ENCODE assay signal across 8 cellular contexts in the genomic region with DNA sequence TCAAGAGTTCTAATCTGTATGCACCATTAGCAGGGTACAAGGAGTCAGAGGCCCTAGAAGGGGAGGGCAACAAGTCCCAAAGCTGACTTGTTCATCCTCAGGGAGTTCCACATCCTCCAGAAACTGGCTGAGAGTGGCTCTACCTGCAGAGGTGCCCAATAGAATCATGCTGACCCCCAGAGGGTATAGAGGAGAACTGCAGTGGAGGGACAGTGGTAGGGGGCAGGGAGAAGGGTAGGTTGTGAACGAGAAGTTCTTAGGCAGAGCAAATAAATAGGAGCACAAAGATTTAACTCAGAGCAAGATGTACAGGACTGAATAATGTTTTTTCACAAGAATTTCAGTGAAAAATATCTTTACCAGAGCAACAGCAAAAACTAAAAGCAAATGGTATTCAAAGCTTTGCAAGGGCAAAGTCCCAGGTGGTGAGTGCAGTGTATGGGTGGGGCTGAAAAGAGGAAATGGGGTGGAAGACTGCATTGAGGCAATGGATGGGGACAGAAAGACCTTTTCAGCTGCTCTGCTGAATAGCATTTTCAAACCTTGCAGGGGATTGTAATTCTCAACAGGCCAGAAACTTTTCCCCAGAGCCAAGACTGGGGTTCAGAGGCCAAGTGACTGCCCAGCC. TPM values are rescaled to one million over a fixed set of nuclear protein-coding genes. Genes with fewer than 3 reads are reported as not detected.
A peak's percentile ranks its signal among the peaks of the same experiment; 100 is the strongest.
DNase-seq lines count a peak whose midpoint lies in the region; ATAC-seq and TF ChIP-seq lines count a peak whose summit lies in the region.

No MANE protein-coding gene starts in this region.

- peak overlapping the region; percentile 31 for H3K4me3 Mint-ChIP-seq in Calu3 (ENCODE audit: low read depth, unreplicated experiment)
- H3K4me3 Mint-ChIP-seq in endothelial cell (ENCODE audit: unreplicated experiment) = no peak overlapping the region

- DNase-seq in Calu3 = peak; percentile 70
- peak; percentile 57 for DNase-seq in HT-29 (ENCODE audit: low spot score)
- peak; percentile 17 for DNase-seq in endothelial cell (ENCODE audit: low spot score)
- DNase-seq in EL = no peak
- DNase-seq in UCSD-AML1 (lab: John Stamatoyannopoulos, UW; ENCODE audit: unreplicated experiment) = no peak
- no peak for DNase-seq in C1 segment of cervical spinal cord (lab: John Stamatoyannopoulos, UW)
- no peak for DNase-seq in NCI-H524 treated with DMSO at 0.1 percent for 48 hours (lab: John Stamatoyannopoulos, UW)

- no peaks in the 10 kb centered on the region for H3K27me3 Mint-ChIP-seq in Calu3 (ENCODE audit: unreplicated experiment)
- H3K27me3 Mint-ChIP-seq in endothelial cell (ENCODE audit: unreplicated experiment) = peaks cover 1% of the 10 kb centered on the region

- peak; percentile 84 for TF ChIP-seq CTCF in Calu3 (IDR thresholded peaks at IDR 0.05; ENCODE audit: unreplicated experiment)
- peak; percentile 19 for TF ChIP-seq CTCF in endothelial cell (IDR thresholded peaks at IDR 0.05; ENCODE audit: unreplicated experiment)

- H3K9me3 Mint-ChIP-seq in Calu3 (ENCODE audit: low read depth, unreplicated experiment) (no peaks in the 10 kb centered on the region), endothelial cell (ENCODE audit: unreplicated experiment) (no peaks in the 10 kb centered on the region)

- H3K36me3 Mint-ChIP-seq in Calu3 (ENCODE audit: insufficient read depth, unreplicated experiment) (no peaks in the 10 kb centered on the region), endothelial cell (ENCODE audit: low read depth, unreplicated experiment) (no peaks in the 10 kb centered on the region)

- H3K27ac Mint-ChIP-seq in Calu3 (ENCODE audit: unreplicated experiment) = peak overlapping the region; percentile 10
- H3K27ac Mint-ChIP-seq in endothelial cell (ENCODE audit: unreplicated experiment) = no peak overlapping the region

- CTCF ChIA-PET in Calu3 (lab: Charles Lee) = interaction anchor here (1.3 to 1.8 kb wide), 3 partner anchors 11 to 194 kb away, joined by 3 to 21 read pairs (median 6); no protein-coding TSS in a partner anchor

- BruUV-seq in Calu3 (replicated peaks; lab: Mats Ljungman, UMichigan) = no TSS peak

- H3K4me1 Mint-ChIP-seq in Calu3 (ENCODE audit: low read depth, unreplicated experiment) (peaks cover 66% of the 10 kb centered on the region), endothelial cell (ENCODE audit: unreplicated experiment) (peaks cover 3% of the 10 kb centered on the region)

- intact Hi-C loops in Calu3 (cut with micrococcal nuclease; ENCODE audit: unreplicated experiment) = loop anchor here (1.0 to 5.0 kb wide), 7 partner anchors 78 to 397 kb away; partner anchors contain the start of gene FCRL4

- peak; percentile 56 for ATAC-seq in GM19463 (IDR thresholded peaks at IDR 0.05; ENCODE audit: unreplicated experiment)

RNA-seq across cellular contexts. Expression of gene FCRL2, which starts 3.1 kb away (rescaled TPM):
- total RNA-seq in Calu3 (2022) (0.14 and 0.47 TPM in 2 replicates), endothelial cell (ENCODE audit: unreplicated experiment) (not detected)
- not detected in 2 replicates for total RNA-seq in HT-29 (2014; rRNA removed; shearing (Covaris generic))

RNA-seq across cellular contexts. Expression of gene FCRL1, which starts 46.1 kb away (rescaled TPM):
- total RNA-seq in Calu3 (2022) (not detected in 2 replicates), endothelial cell (ENCODE audit: unreplicated experiment) (not detected)
- 0.28 TPM in 1 of 2 replicates, not detected in the other for total RNA-seq in HT-29 (2014; rRNA removed; shearing (Covaris generic))

Comparison
In these comparisons a context has a peak if more than half of its experiments do, and no peak if none do; other contexts are left out.
1. DNase-seq: peak in Calu3 (single experiment), HT-29 (single experiment) and endothelial cell (single experiment); none in EL (single experiment), UCSD-AML1 (single experiment), C1 segment of cervical spinal cord (0 of 14) and NCI-H524 treated with DMSO at 0.1 percent for 48 hours (single experiment).